Comparison of ENCODE assay signal across 23 cellular contexts in the genomic region with DNA sequence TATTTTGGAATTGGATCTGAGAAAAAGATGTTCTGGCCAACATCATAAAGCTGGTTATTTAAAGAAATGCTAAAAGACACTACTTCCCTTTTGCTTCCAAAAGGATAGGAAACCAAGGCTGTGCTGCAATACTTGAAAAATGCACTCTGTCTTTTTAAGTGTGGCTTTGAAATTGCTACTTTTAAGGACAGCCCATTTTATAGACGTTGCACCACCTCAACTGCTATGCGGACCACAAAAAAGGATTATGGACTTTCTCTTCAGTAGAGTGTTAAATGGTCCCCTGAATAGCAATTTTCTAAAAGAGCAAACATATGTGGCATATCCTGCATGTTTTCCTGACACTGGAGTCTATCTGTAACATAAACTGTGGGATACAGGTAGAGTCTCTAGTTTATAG. TPM values are rescaled to one million over a fixed set of nuclear protein-coding genes. Genes with fewer than 3 reads are reported as not detected.
"Had no signal": no experiment of that assay in that cellular context is flagged by ENCODE, and none has a peak within 500 bp of the region (broad histone marks: within the 10 kb centered on the region; RNA-seq: fewer than 3 reads in every experiment).

No MANE protein-coding gene starts in this region.

- H3K27ac Mint-ChIP-seq: activated CD4-positive, alpha-beta T cell treated with anti-CD3 and anti-CD28 coated beads, Interleukin-2, amount 10 ng/mL, durations not matched to agents 24 days and 14 days; endodermal cell; nephron; progenitor cell of endocrine pancreas had no signal

- H3K36me3 Mint-ChIP-seq: immature natural killer cell had no signal

- H3K4me3 ChIP-seq: ascending aorta, breast epithelium, gastrocnemius medialis, heart left ventricle, skin epidermis, suprapubic skin had no signal

- ATAC-seq: gastrocnemius medialis, heart left ventricle, right cardiac atrium had no signal

- H3K9me3 ChIP-seq: ascending aorta, breast epithelium, gastrocnemius medialis had no signal

- H3K27ac ChIP-seq: ascending aorta, breast epithelium, gastrocnemius medialis, heart left ventricle, skin epidermis, suprapubic skin had no signal

- H3K27me3 Mint-ChIP-seq: activated CD4-positive, alpha-beta T cell treated with anti-CD3 and anti-CD28 coated beads, Interleukin-2, amount 10 ng/mL, durations not matched to agents 24 days and 14 days; progenitor cell of endocrine pancreas had no signal

- DNase-seq: activated CD4-positive, alpha-beta T cell treated with anti-CD3 and anti-CD28 coated beads, Interleukin-2, amount 10 ng/mL, durations not matched to agents 24 days and 14 days; activated CD4-positive, CD25-positive, alpha-beta regulatory T cell; activated CD8-positive, alpha-beta memory T cell treated with anti-CD3 and anti-CD28 coated beads for 24 hours; activated naive CD4-positive, alpha-beta T cell; dermis blood vessel endothelial cell; endodermal cell; gastrocnemius medialis; heart left ventricle; immature natural killer cell; mesendoderm; occipital lobe; right cardiac atrium; stimulated activated CD4-positive, alpha-beta T cell treated with anti-CD3 and anti-CD28 coated beads, Interleukin-4, amount 100 ng/mL, for 24 hours; stimulated activated naive CD4-positive, alpha-beta T cell treated with Interleukin-2 at 50 U/mL for 16 hours; trophoblast cell had no signal

- H3K27me3 ChIP-seq: ascending aorta, breast epithelium, gastrocnemius medialis, heart left ventricle, suprapubic skin had no signal

- H3K4me3 Mint-ChIP-seq: activated CD4-positive, alpha-beta T cell treated with anti-CD3 and anti-CD28 coated beads, Interleukin-2, amount 10 ng/mL, durations not matched to agents 24 days and 14 days; endodermal cell; immature natural killer cell; nephron had no signal

- H3K4me1 Mint-ChIP-seq: activated CD4-positive, alpha-beta T cell treated with anti-CD3 and anti-CD28 coated beads, Interleukin-2, amount 10 ng/mL, durations not matched to agents 24 days and 14 days; nephron had no signal

RNA-seq across cellular contexts. Expression of gene CCDC141, which starts 32.0 kb away (rescaled TPM):
- total RNA-seq: chondrocyte, epithelial cell of proximal tubule had no signal
